Comparison of ENCODE assay signal across 19 cellular contexts in the genomic region with DNA sequence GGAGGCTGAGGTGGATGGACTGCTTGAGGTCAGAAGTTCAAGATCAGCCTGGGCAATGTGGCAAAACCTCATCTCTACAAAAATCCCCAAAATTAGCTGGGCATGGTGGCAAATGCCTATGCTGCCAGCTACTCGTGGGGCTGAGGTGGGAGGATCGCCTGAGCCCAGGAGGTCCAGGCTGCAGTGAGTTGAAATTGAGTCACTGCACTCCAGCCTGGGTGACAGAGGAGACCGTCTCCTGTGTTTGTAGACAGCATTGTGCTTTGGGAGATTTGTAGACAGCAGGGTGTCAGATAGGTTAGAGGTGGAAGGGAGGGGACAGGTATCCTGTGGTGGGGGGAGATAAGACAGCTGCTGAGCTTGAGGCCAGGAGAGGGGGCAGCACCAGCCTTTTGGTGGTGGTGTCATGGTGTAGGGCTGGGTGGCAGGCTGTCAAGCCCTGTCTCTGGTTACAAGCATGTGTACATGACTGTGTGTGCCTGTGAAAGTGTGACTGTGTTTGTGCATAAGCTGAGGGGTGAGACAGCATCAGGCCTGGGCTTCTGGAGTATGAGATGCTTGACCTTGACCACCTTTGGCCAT. TPM values are rescaled to one million over a fixed set of nuclear protein-coding genes. Genes with fewer than 3 reads are reported as not detected.
"Had no signal": no experiment of that assay in that cellular context is flagged by ENCODE, and none has a peak within 500 bp of the region (broad histone marks: within the 10 kb centered on the region; RNA-seq: fewer than 3 reads in every experiment).

No MANE protein-coding gene starts in this region.

- H3K27me3 Mint-ChIP-seq: activated CD4-positive, alpha-beta T cell treated with anti-CD3 and anti-CD28 coated beads, Interleukin-2, amount 10 ng/mL, durations not matched to agents 24 days and 14 days had no signal

- H3K4me3 ChIP-seq: esophagus squamous epithelium, ovary, stomach, thoracic aorta had no signal

- DNase-seq: activated B cell treated with CpG ODN at 0.5 μM for 24 hours; activated CD4-positive, alpha-beta T cell treated with anti-CD3 and anti-CD28 coated beads, Interleukin-2, amount 10 ng/mL, durations not matched to agents 24 days and 14 days; activated naive CD4-positive, alpha-beta T cell treated with anti-CD3 and anti-CD28 coated beads for 36 hours; activated T-cell treated with anti-CD3 and anti-CD28 coated beads for 4 hours; dermis blood vessel endothelial cell; esophagus squamous epithelium; foreskin melanocyte; left colon; ovary; stimulated activated CD4-positive, alpha-beta T cell treated with anti-CD3 and anti-CD28 coated beads, Interleukin-15, amount 100 ng/mL, for 24 hours; stimulated activated CD4-positive, alpha-beta T cell treated with anti-CD3 and anti-CD28 coated beads, Interleukin-4, amount 100 ng/mL, for 24 hours; stomach had no signal

- ATAC-seq: activated T-helper 17 cell treated with anti-CD3 and anti-CD28 coated beads, Interleukin-2, amount 50 U/mL, for 72 hours; left colon had no signal

- H3K4me3 Mint-ChIP-seq: activated B cell treated with CpG ODN at 0.5 μM for 24 hours; activated CD4-positive, alpha-beta T cell treated with anti-CD3 and anti-CD28 coated beads, Interleukin-2, amount 10 ng/mL, durations not matched to agents 24 days and 14 days; activated naive CD4-positive, alpha-beta T cell treated with anti-CD3 and anti-CD28 coated beads for 36 hours; activated T-helper 17 cell treated with anti-CD3 and anti-CD28 coated beads, Interleukin-2, amount 50 U/mL, for 72 hours had no signal

- H3K9me3 Mint-ChIP-seq: activated B cell treated with CpG ODN at 0.5 μM for 24 hours; activated CD4-positive, alpha-beta T cell treated with anti-CD3 and anti-CD28 coated beads, Interleukin-2, amount 10 ng/mL, durations not matched to agents 24 days and 14 days; activated naive CD4-positive, alpha-beta T cell treated with anti-CD3 and anti-CD28 coated beads for 36 hours; activated T-helper 17 cell treated with anti-CD3 and anti-CD28 coated beads, Interleukin-2, amount 50 U/mL, for 72 hours had no signal

- H3K27ac Mint-ChIP-seq: activated B cell treated with CpG ODN at 0.5 μM for 24 hours; activated naive CD4-positive, alpha-beta T cell treated with anti-CD3 and anti-CD28 coated beads for 36 hours; activated T-helper 17 cell treated with anti-CD3 and anti-CD28 coated beads, Interleukin-2, amount 50 U/mL, for 72 hours had no signal

- H3K27ac ChIP-seq: esophagus squamous epithelium, ovary, stomach, thoracic aorta had no signal

- H3K36me3 ChIP-seq: esophagus squamous epithelium, ovary, stomach, thoracic aorta had no signal

- H3K27me3 ChIP-seq: ovary had no signal

- H3K9me3 ChIP-seq: esophagus squamous epithelium, ovary, stomach, thoracic aorta had no signal

RNA-seq across cellular contexts. Expression of a gene that starts 44.4 kb away (rescaled TPM):
- total RNA-seq: activated B cell treated with CpG ODN at 0.5 μM for 24 hours; activated CD4-positive, alpha-beta T cell treated with anti-CD3 and anti-CD28 coated beads, Interleukin-2, amount 10 ng/mL, durations not matched to agents 24 days and 14 days; activated CD8-positive, alpha-beta memory T cell treated with anti-CD3 and anti-CD28 coated beads for 36 hours; activated naive CD4-positive, alpha-beta T cell treated with anti-CD3 and anti-CD28 coated beads for 36 hours; activated T-helper 17 cell treated with anti-CD3 and anti-CD28 coated beads, Interleukin-2, amount 50 U/mL, for 72 hours; dermis blood vessel endothelial cell; esophagus squamous epithelium; left colon; lung microvascular endothelial cell; ovary; stomach; T-helper 1 cell treated with Interleukin-12 subunit alpha and Interleukin-12 subunit beta and Interleukin-4 antibody, amounts not matched to agents 30 ng/mL and 1 ng/mL, for 36 hours; thoracic aorta; ureter had no signal
- polyA plus RNA-seq: neural cell, ovary, stomach had no signal
